Comparison of ENCODE assay signal across 20 cellular contexts in genomic region chr10:31390804-31391203, GRCh38.
"Had no signal": no experiment of that assay in that cellular context is flagged by ENCODE, and none has a peak within 500 bp of the region (broad histone marks: within the 10 kb centered on the region; RNA-seq: fewer than 3 reads in every experiment).

No MANE protein-coding gene starts in this region.

- ATAC-seq: left ventricle myocardium superior; natural killer cell treated with Interleukin-12 subunit alpha and Interleukin-12 subunit beta and Interleukin-15 and Interleukin-18, amount 100 ng/mL, for 72 hours; upper lobe of right lung had no signal

- H3K9me3 Mint-ChIP-seq: activated naive CD8-positive, alpha-beta T cell treated with anti-CD3 and anti-CD28 coated beads for 36 hours; endodermal cell; memory B cell; natural killer cell treated with Interleukin-12 subunit alpha and Interleukin-12 subunit beta and Interleukin-15 and Interleukin-18, amount 100 ng/mL, for 72 hours; stimulated activated naive CD8-positive, alpha-beta T cell treated with anti-CD3 and anti-CD28 coated beads, Interleukin-15, Interleukin-2, amounts not matched to agents 100 ng/mL and 50 ng/mL, for 24 hours had no signal

- H3K4me1 Mint-ChIP-seq: endodermal cell had no signal

- DNase-seq: activated CD4-positive, CD25-positive, alpha-beta regulatory T cell treated with anti-CD3 and anti-CD28 coated beads, Interleukin-2, amount 50 U/mL, for 72 hours; activated naive CD8-positive, alpha-beta T cell treated with anti-CD3 and anti-CD28 coated beads for 36 hours; activated T-cell treated with anti-CD3 and anti-CD28 coated beads, Interleukin-2, amount 50 U/mL, for 1 hour; cerebellar nuclear complex; endodermal cell; foreskin fibroblast; kidney glomerular epithelial cell; left ventricle myocardium superior; stimulated activated CD4-positive, alpha-beta T cell treated with anti-CD3 and anti-CD28 coated beads, Interleukin-1b, Interleukin-23, amount 100 ng/mL, for 48 hours; substantia nigra; thyroid gland; upper lobe of right lung; WERI-Rb-1 had no signal

- H3K9me3 ChIP-seq: right atrium auricular region, thyroid gland, upper lobe of right lung had no signal

- H3K4me1 ChIP-seq: thyroid gland had no signal

- H3K4me3 ChIP-seq: coronary artery, right atrium auricular region, skin epidermis, thyroid gland, upper lobe of right lung had no signal

- H3K27me3 Mint-ChIP-seq: activated naive CD8-positive, alpha-beta T cell treated with anti-CD3 and anti-CD28 coated beads for 36 hours; memory B cell; natural killer cell treated with Interleukin-12 subunit alpha and Interleukin-12 subunit beta and Interleukin-15 and Interleukin-18, amount 100 ng/mL, for 72 hours; stimulated activated naive CD8-positive, alpha-beta T cell treated with anti-CD3 and anti-CD28 coated beads, Interleukin-15, Interleukin-2, amounts not matched to agents 100 ng/mL and 50 ng/mL, for 24 hours had no signal

- H3K27ac Mint-ChIP-seq: activated naive CD8-positive, alpha-beta T cell treated with anti-CD3 and anti-CD28 coated beads for 36 hours; endodermal cell; memory B cell; natural killer cell treated with Interleukin-12 subunit alpha and Interleukin-12 subunit beta and Interleukin-15 and Interleukin-18, amount 100 ng/mL, for 72 hours; progenitor cell of endocrine pancreas; stimulated activated naive CD8-positive, alpha-beta T cell treated with anti-CD3 and anti-CD28 coated beads, Interleukin-15, Interleukin-2, amounts not matched to agents 100 ng/mL and 50 ng/mL, for 24 hours had no signal

- H3K36me3 ChIP-seq: thyroid gland, upper lobe of right lung, WERI-Rb-1 had no signal

- H3K27me3 ChIP-seq: right atrium auricular region, thyroid gland, upper lobe of right lung had no signal

- H3K27ac ChIP-seq: coronary artery, right atrium auricular region, skin epidermis, thyroid gland, upper lobe of right lung, WERI-Rb-1 had no signal

- H3K4me3 Mint-ChIP-seq: activated naive CD8-positive, alpha-beta T cell treated with anti-CD3 and anti-CD28 coated beads for 36 hours; endodermal cell; memory B cell; natural killer cell treated with Interleukin-12 subunit alpha and Interleukin-12 subunit beta and Interleukin-15 and Interleukin-18, amount 100 ng/mL, for 72 hours; stimulated activated naive CD8-positive, alpha-beta T cell treated with anti-CD3 and anti-CD28 coated beads, Interleukin-15, Interleukin-2, amounts not matched to agents 100 ng/mL and 50 ng/mL, for 24 hours had no signal

- H3K36me3 Mint-ChIP-seq: natural killer cell treated with Interleukin-12 subunit alpha and Interleukin-12 subunit beta and Interleukin-15 and Interleukin-18, amount 100 ng/mL, for 72 hours had no signal
